In the genomic region with DNA sequence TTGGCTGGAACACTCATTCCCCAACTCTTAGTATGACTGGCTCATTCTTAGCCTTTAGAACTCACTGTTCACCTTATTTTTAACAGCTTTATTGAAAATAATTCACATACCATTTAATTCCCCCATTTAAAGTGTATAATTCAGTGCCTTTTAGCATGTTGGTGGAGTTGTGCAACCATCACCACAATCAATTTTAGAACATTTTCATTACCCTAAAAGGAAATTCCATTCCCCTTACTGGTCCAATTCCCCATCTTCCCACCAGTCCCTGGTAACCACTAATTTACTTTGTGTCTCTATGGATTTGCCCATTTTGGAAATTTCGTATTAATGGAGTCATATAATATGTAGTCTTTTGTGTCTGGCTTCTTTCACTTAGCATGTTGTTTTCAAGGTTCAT, we compare ENCODE assay signal across 28 cellular contexts.
"Had no signal": no experiment of that assay in that cellular context is flagged by ENCODE, and none has a peak within 500 bp of the region (broad histone marks: within the 10 kb centered on the region; RNA-seq: fewer than 3 reads in every experiment).

No MANE protein-coding gene starts in this region.

- H3K36me3 ChIP-seq: breast epithelium, colonic mucosa, left lung, thoracic aorta, vagina had no signal

- ATAC-seq: activated CD4-positive, alpha-beta T cell treated with anti-CD3 and anti-CD28 coated beads for 36 hours; activated T-cell treated with anti-CD3 and anti-CD28 coated beads, Interleukin-2, amount 50 U/mL, for 4 hours; effector memory CD8-positive, alpha-beta T cell; esophagus mucosa; foreskin keratinocyte; left lung; naive thymus-derived CD4-positive, alpha-beta T cell; sciatic nerve; stimulated activated naive B cell treated with anti-CD40 and anti-IgM and Interleukin-4, amounts not matched to agents 10 μg/mL and 1 μg/mL and 100 μg/mL, for 72 hours had no signal

- H3K4me3 ChIP-seq: breast epithelium, colonic mucosa, dorsolateral prefrontal cortex, left lung, lung, smooth muscle cell, thoracic aorta, vagina had no signal

- H3K27ac ChIP-seq: breast epithelium, colonic mucosa, dorsolateral prefrontal cortex, foreskin keratinocyte, left lung, thoracic aorta, vagina had no signal

- H3K9me3 ChIP-seq: breast epithelium, colonic mucosa, left lung, thoracic aorta, vagina had no signal

- H3K27me3 ChIP-seq: colonic mucosa, foreskin keratinocyte, vagina had no signal

- H3K4me1 ChIP-seq: breast epithelium, colonic mucosa, left lung, vagina had no signal

- DNase-seq: activated B cell treated with CpG ODN at 0.5 μM for 24 hours; activated CD4-positive, alpha-beta T cell treated with anti-CD3 and anti-CD28 coated beads for 36 hours; activated CD4-positive, alpha-beta T cell treated with anti-CD3 and anti-CD28 coated beads, Interleukin-2, amount 50 U/mL, for 4 hours; activated CD8-positive, alpha-beta memory T cell treated with anti-CD3 and anti-CD28 coated beads for 24 hours; activated CD8-positive, alpha-beta memory T cell treated with anti-CD3 and anti-CD28 coated beads, Interleukin-2, amount 50 U/mL, for 4 hours; activated naive CD4-positive, alpha-beta T cell; activated naive CD8-positive, alpha-beta T cell treated with anti-CD3 and anti-CD28 coated beads, Interleukin-2, amount 10 ng/mL, durations not matched to agents 7 days and 5 days; activated T-cell treated with anti-CD3 and anti-CD28 coated beads, Interleukin-2, amount 50 U/mL, for 4 hours; amniotic stem cell; colonic mucosa; dorsolateral prefrontal cortex; effector memory CD8-positive, alpha-beta T cell; left lung; naive thymus-derived CD4-positive, alpha-beta T cell; occipital lobe; posterior cingulate gyrus; stimulated activated CD4-positive, alpha-beta T cell treated with anti-CD3 and anti-CD28 coated beads, Interleukin-15, amount 100 ng/mL, for 24 hours; stimulated activated CD8-positive, alpha-beta memory T cell treated with anti-CD3 and anti-CD28 coated beads, Interleukin-4, amount 100 ng/mL, for 48 hours; stimulated activated naive B cell treated with anti-CD40 and anti-IgM and Interleukin-4, amounts not matched to agents 10 μg/mL and 1 μg/mL and 100 μg/mL, for 72 hours; T1000 had no signal
